8 cellular contexts compared by ENCODE assay signal in the genomic region with DNA sequence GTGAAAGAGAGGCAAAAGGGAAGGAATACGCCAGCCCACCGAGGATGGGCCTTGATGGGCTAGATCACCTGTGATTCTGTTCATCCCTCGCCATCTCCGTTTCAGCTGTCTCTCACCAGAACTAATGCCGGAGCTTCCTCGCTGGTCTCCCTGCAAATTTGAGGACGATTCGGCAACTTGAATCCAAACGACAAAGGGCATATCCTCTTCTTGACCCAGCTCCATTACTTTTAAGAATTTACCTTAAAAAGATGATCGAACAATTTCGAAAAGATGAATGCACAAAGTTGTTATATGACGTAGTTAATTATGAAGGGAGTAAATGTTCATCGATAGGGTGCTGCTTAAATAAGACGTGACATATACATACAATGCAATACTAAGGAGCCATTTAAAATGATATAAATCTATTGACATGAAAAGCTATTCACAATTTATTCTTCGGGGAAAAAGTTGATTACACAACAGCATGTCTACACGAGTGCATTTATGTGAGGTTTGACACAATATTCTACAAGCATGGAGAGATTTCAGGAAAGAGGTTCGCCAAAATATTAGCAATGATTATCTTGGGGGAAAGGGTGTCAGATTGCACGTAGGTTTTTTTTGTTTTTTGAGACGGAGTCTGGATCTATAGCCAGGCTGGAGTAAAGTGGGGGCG. TPM values are rescaled to one million over a fixed set of nuclear protein-coding genes. Genes with fewer than 3 reads are reported as not detected.
DNase-seq lines count a peak whose midpoint lies in the region; ATAC-seq and TF ChIP-seq lines count a peak whose summit lies in the region.

No MANE protein-coding gene starts in this region.

- H3K4me3 Mint-ChIP-seq in osteocyte (ENCODE audit: unreplicated experiment), result peak overlapping the region; percentile 90

- no peaks in the 10 kb centered on the region for H4K20me1 ChIP-seq in SK-N-SH (ENCODE audit: insufficient read depth)
- no peaks in the 10 kb centered on the region for H4K20me1 ChIP-seq in MM.1S (ENCODE audit: insufficient read depth, low read length)

- 25% methylated on average over 20 of the region's 20 CpGs for WGBS in SK-N-SH (ENCODE audit: low lambda C conversion rate)

- H3K27me3 ChIP-seq in SK-N-SH (ENCODE audit: insufficient read depth), result no peaks in the 10 kb centered on the region
- no peaks in the 10 kb centered on the region for H3K27me3 ChIP-seq in MM.1S (replicated peaks; ENCODE audit: insufficient read depth, low read length)
- no peaks in the 10 kb centered on the region for H3K27me3 ChIP-seq in effector memory CD4-positive, alpha-beta T cell (replicated peaks; ENCODE audit: control insufficient read depth, insufficient read depth, low read length, poor library complexity, severe bottlenecking)

- ATAC-seq in SK-N-SH treated with all-trans-retinoic acid at 6 μM for 48 hours, result no peak

- H3K27me3 Mint-ChIP-seq in osteocyte (ENCODE audit: unreplicated experiment), result no peaks in the 10 kb centered on the region

- peaks cover 31% of the 10 kb centered on the region for H3K4me1 Mint-ChIP-seq in osteocyte (ENCODE audit: unreplicated experiment)

- H3K4me3 ChIP-seq in SK-N-SH (ENCODE audit: low read depth in 2 of 2, low read length in 1 of 2), result peak overlapping the region; percentile 71 to 76
- peak overlapping the region; percentile 70 for H3K4me3 ChIP-seq in MM.1S (ENCODE audit: low read length)
- H3K4me3 ChIP-seq in effector memory CD4-positive, alpha-beta T cell (ENCODE audit: insufficient read depth, low read depth, low read length, poor library complexity, severe bottlenecking), result peak overlapping the region; percentile 80

- H3K9ac ChIP-seq in SK-N-SH (peak overlapping the region; percentile 74), MM.1S (ENCODE audit: low read length) (peak overlapping the region; percentile 59; the same call in 1 of the 2 replicates)

- CTCF ChIA-PET in SK-N-SH (lab: Yijun Ruan, JAX), result interaction anchor here (1.0 to 3.4 kb wide), 7 partner anchors 12 to 196 kb away, joined by 3 to 19 read pairs (median 4); no protein-coding TSS in a partner anchor

- H3K79me2 ChIP-seq in SK-N-SH (ENCODE audit: insufficient read depth) (peaks cover 40% of the 10 kb centered on the region), MM.1S (ENCODE audit: low read length) (0 out of 2 replicates have a peak, but pooled peaks cover 10% of the 10 kb centered on the region)

- no peaks in the 10 kb centered on the region for H3K36me3 Mint-ChIP-seq in osteocyte (ENCODE audit: unreplicated experiment)

- no peaks in the 10 kb centered on the region for H3K9me3 Mint-ChIP-seq in osteocyte (ENCODE audit: unreplicated experiment)

- H3K27ac ChIP-seq in SK-N-SH (ENCODE audit: low read depth in 2 of 2, low read length in 1 of 2) (peak overlapping the region; percentile 70 to 92), MM.1S (ENCODE audit: low read length) (no peak overlapping the region)
- peak overlapping the region; percentile 80 for H3K27ac ChIP-seq in effector memory CD4-positive, alpha-beta T cell (ENCODE audit: insufficient read depth, low read length, poor library complexity, severe bottlenecking)

- no peak for TF ChIP-seq EP300 in SK-N-SH (IDR thresholded peaks at IDR 0.05; ENCODE audit: borderline replicate concordance in 1 of 2, low read depth in 1 of 2, low read length in 1 of 2)

- peak overlapping the region; percentile 93 for H2AFZ ChIP-seq in SK-N-SH (ENCODE audit: low read depth)
- H2AFZ ChIP-seq in MM.1S (ENCODE audit: low read length), result peak overlapping the region; percentile 90

- H3K4me2 ChIP-seq in SK-N-SH (peak overlapping the region; percentile 75), MM.1S (ENCODE audit: low read depth, low read length) (peak overlapping the region; percentile 69)

- H3K36me3 ChIP-seq in SK-N-SH (replicated peaks in 1 of 2; ENCODE audit: control insufficient read depth in 1 of 2, insufficient read depth in 2 of 2, low read length in 1 of 2) (no peaks in the 10 kb centered on the region), MM.1S (replicated peaks; ENCODE audit: insufficient read depth, low read length) (no peaks in the 10 kb centered on the region)
- no peaks in the 10 kb centered on the region for H3K36me3 ChIP-seq in effector memory CD4-positive, alpha-beta T cell (ENCODE audit: control insufficient read depth, insufficient read depth, low read length)

- POLR2A ChIA-PET in SK-N-SH (lab: Yijun Ruan, JAX), result interaction anchor here (0.7 to 1.3 kb wide), 10 partner anchors 27 to 974 kb away, joined by 3 to 6 read pairs (median 4); no protein-coding TSS in a partner anchor

- DNase-seq in SK-N-SH (no peak), MM.1S (no peak), osteocyte (ENCODE audit: extremely low spot score, unreplicated experiment) (no peak), occipital lobe (lab: John Stamatoyannopoulos, UW) (no peak), SHP77 treated with DMSO at 0.1 percent for 48 hours (lab: John Stamatoyannopoulos, UW) (no peak), inferior parietal cortex (ENCODE audit: extremely low spot score) (no peak)
- no peak for DNase-seq in effector memory CD4-positive, alpha-beta T cell

- no peaks in the 10 kb centered on the region for H3K9me3 ChIP-seq in SK-N-SH
- no peaks in the 10 kb centered on the region for H3K9me3 ChIP-seq in MM.1S (replicated peaks; ENCODE audit: insufficient read depth, low read length)
- H3K9me3 ChIP-seq in effector memory CD4-positive, alpha-beta T cell (ENCODE audit: control insufficient read depth, low read length), result no peaks in the 10 kb centered on the region

- H3K4me1 ChIP-seq in SK-N-SH (ENCODE audit: control insufficient read depth in 1 of 2, insufficient read depth in 2 of 2, low read depth in 1 of 2, low read length in 1 of 2), result peaks cover 9 to 12% of the 10 kb centered on the region in 2 experiments; a peak in 3 of 4 replicates
- peaks cover 11% of the 10 kb centered on the region for H3K4me1 ChIP-seq in MM.1S (ENCODE audit: low read length)
- peaks cover 11% of the 10 kb centered on the region for H3K4me1 ChIP-seq in effector memory CD4-positive, alpha-beta T cell (ENCODE audit: control insufficient read depth, insufficient read depth, low read length, poor library complexity, severe bottlenecking)

- H3F3A ChIP-seq in SK-N-SH (replicated peaks; ENCODE audit: insufficient read depth) (peaks cover 4% of the 10 kb centered on the region), MM.1S (ENCODE audit: insufficient read depth, low read length) (no peaks in the 10 kb centered on the region)

- H3K9me2 ChIP-seq in SK-N-SH (no peaks in the 10 kb centered on the region), MM.1S (replicated peaks; ENCODE audit: insufficient read depth, low read length) (no peaks in the 10 kb centered on the region)

- peak overlapping the region; percentile 95 for H3K27ac Mint-ChIP-seq in osteocyte (ENCODE audit: unreplicated experiment)

- TF ChIP-seq RAD21 in SK-N-SH (IDR thresholded peaks at IDR 0.05; ENCODE audit: low read length), result no peak

- TF ChIP-seq CTCF in SK-N-SH (IDR thresholded peaks at IDR 0.05) (no peak), MM.1S (IDR thresholded peaks at IDR 0.05; ENCODE audit: low read length) (no peak), osteocyte (IDR thresholded peaks at IDR 0.05) (no peak)

TF ChIP-seq in SK-N-SH, 30 proteins besides CTCF, POLR2A, EP300 and RAD21:
- TF ChIP-seq, protein P1, sequence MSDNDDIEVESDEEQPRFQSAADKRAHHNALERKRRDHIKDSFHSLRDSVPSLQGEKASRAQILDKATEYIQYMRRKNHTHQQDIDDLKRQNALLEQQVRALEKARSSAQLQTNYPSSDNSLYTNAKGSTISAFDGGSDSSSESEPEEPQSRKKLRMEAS (IDR thresholded peaks at IDR 0.05; ENCODE audit: low read depth), result peak; percentile 8
- TF ChIP-seq, protein P2, sequence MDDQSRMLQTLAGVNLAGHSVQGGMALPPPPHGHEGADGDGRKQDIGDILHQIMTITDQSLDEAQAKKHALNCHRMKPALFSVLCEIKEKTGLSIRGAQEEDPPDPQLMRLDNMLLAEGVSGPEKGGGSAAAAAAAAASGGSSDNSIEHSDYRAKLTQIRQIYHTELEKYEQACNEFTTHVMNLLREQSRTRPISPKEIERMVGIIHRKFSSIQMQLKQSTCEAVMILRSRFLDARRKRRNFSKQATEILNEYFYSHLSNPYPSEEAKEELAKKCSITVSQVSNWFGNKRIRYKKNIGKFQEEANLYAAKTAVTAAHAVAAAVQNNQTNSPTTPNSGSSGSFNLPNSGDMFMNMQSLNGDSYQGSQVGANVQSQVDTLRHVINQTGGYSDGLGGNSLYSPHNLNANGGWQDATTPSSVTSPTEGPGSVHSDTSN (IDR thresholded peaks at IDR 0.05), result no peak

TF ChIP-seq in SK-N-SH treated with all-trans-retinoic acid at 6 μM for 48 hours, 23 proteins besides CTCF, POLR2A, EP300 and RAD21 (continues in another document):
- TF ChIP-seq ESRRG (CRISPR knock-in tag; IDR thresholded peaks at IDR 0.05), result no peak
- TF ChIP-seq ISL1 (CRISPR knock-in tag; IDR thresholded peaks at IDR 0.05), result no peak
- no peak for TF ChIP-seq GLIS3 (CRISPR knock-in tag; IDR thresholded peaks at IDR 0.05)
- no peak for TF ChIP-seq ZNF70 (CRISPR knock-in tag; IDR thresholded peaks at IDR 0.05)
- no peak for TF ChIP-seq ZC3H10 (CRISPR knock-in tag; IDR thresholded peaks at IDR 0.05)
- TF ChIP-seq CSDC2 (CRISPR knock-in tag; IDR thresholded peaks at IDR 0.05), result no peak
- TF ChIP-seq, protein P3, sequence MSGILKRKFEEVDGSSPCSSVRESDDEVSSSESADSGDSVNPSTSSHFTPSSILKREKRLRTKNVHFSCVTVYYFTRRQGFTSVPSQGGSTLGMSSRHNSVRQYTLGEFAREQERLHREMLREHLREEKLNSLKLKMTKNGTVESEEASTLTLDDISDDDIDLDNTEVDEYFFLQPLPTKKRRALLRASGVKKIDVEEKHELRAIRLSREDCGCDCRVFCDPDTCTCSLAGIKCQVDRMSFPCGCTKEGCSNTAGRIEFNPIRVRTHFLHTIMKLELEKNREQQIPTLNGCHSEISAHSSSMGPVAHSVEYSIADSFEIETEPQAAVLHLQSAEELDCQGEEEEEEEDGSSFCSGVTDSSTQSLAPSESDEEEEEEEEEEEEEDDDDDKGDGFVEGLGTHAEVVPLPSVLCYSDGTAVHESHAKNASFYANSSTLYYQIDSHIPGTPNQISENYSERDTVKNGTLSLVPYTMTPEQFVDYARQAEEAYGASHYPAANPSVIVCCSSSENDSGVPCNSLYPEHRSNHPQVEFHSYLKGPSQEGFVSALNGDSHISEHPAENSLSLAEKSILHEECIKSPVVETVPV (CRISPR knock-in tag; IDR thresholded peaks at IDR 0.05), result no peak
- no peak for TF ChIP-seq ZFP30 (CRISPR knock-in tag; IDR thresholded peaks at IDR 0.05)
- no peak for TF ChIP-seq OSR1 (CRISPR knock-in tag; IDR thresholded peaks at IDR 0.05)

RNA-seq across cellular contexts. Expression of a gene that starts 0.9 kb away (rescaled TPM):
- polyA plus RNA-seq in SK-N-SH (2012; rRNA removed), result 17.8 and 18.2 TPM in 2 replicates
- 9.7 and 12.9 TPM in 2 replicates for polyA plus RNA-seq in SK-N-SH (2012; cell fraction: cytosol; rRNA removed)
- 25.9 and 33.5 TPM in 2 replicates for polyA plus RNA-seq in SK-N-SH (2012; cell fraction: nucleus; rRNA removed)
- total RNA-seq in osteocyte (52.2 and 53.1 TPM in 2 replicates), occipital lobe (70.3 TPM)

RNA-seq across cellular contexts. Expression of a gene that starts 47.5 kb away (rescaled TPM):
- polyA plus RNA-seq in SK-N-SH (2012; rRNA removed), result 9.7 and 10.2 TPM in 2 replicates
- polyA plus RNA-seq in SK-N-SH (2012; cell fraction: cytosol; rRNA removed), result 5.1 and 7.2 TPM in 2 replicates
- polyA plus RNA-seq in SK-N-SH (2012; cell fraction: nucleus; rRNA removed), result 11.2 and 14.6 TPM in 2 replicates
- total RNA-seq in osteocyte, result 0.78 TPM in 1 of 2 replicates, not detected in the other
- 4.1 TPM for total RNA-seq in occipital lobe
